In genomic region chr4:105951198-105951597, GRCh38 we compare ENCODE assay signal across 16 cellular contexts. TPM values are rescaled to one million over a fixed set of nuclear protein-coding genes. Genes with fewer than 3 reads are reported as not detected.
DNase-seq lines count a peak whose midpoint lies in the region; ATAC-seq, FAIRE-seq and TF ChIP-seq lines count a peak whose summit lies in the region.
"Had no signal": no experiment of that assay in that cellular context is flagged by ENCODE, and none has a peak within 500 bp of the region (broad histone marks: within the 10 kb centered on the region; RNA-seq: fewer than 3 reads in every experiment).

No MANE protein-coding gene starts in this region.

- TF ChIP-seq EP300 in HepG2 (IDR thresholded peaks at IDR 0.05; ENCODE audit: low read depth in 2 of 2, low read length in 2 of 2): no peak
- TF ChIP-seq EP300 in HepG2 (CRISPR knock-in tag; IDR thresholded peaks at IDR 0.05; ENCODE audit: borderline replicate concordance): no peak

- 39% methylated on average over 3 of the region's 3 CpGs for WGBS in HepG2 (ENCODE audit: low lambda C conversion rate)
- WGBS in right lobe of liver (ENCODE audit: insufficient coverage, low coverage, low lambda C conversion rate, missing lambda C conversion rate): 34% methylated on average over 3 of the region's 3 CpGs

- H3K27ac ChIP-seq in HepG2 (ENCODE audit: extremely low read length, insufficient read depth, low read length) (no peak overlapping the region), right lobe of liver (no peak overlapping the region), upper lobe of right lung (no peak overlapping the region)
- H3K27ac ChIP-seq: foreskin keratinocyte, stomach had no signal

- no peak for TF ChIP-seq RAD21 in HepG2 (CRISPR knock-in tag; IDR thresholded peaks at IDR 0.05)

- DNase-seq in HepG2 (ENCODE audit: low spot score) (no peak), right lobe of liver (no peak), adipocyte (ENCODE audit: low read depth) (peak; percentile 84), fibroblast of the aortic adventitia (ENCODE audit: low read depth) (peak; percentile 68), upper lobe of right lung (no peak), sciatic nerve (ENCODE audit: low spot score) (no peak), LoVo (ENCODE audit: low spot score) (no peak)
- DNase-seq: activated CD4-positive, alpha-beta T cell treated with anti-CD3 and anti-CD28 coated beads, Interleukin-2, amount 50 U/mL, for 4 hours; activated T-cell treated with anti-CD3 and anti-CD28 coated beads, Interleukin-2, amount 50 U/mL, for 72 hours; NCI-H2171 treated with DMSO at 0.1 percent for 48 hours; occipital lobe; SHP77 treated with DMSO at 0.1 percent for 48 hours; stomach had no signal

- no peak overlapping the region for H2AFZ ChIP-seq in HepG2 (ENCODE audit: low read length)

- in situ Hi-C loops in HepG2 (cut with HindIII; ENCODE audit: extremely low pct_ligation_motif_present, low pct_unique_long_range_greater_than_20kb): no loop called here

- H4K20me1 ChIP-seq in HepG2 (ENCODE audit: insufficient read depth, low read length): no peaks in the 10 kb centered on the region

- no peak for ATAC-seq in HepG2
- ATAC-seq in right lobe of liver: no peak
- ATAC-seq in upper lobe of right lung: peak; percentile 65
- no peak for ATAC-seq in GM18519 (IDR thresholded peaks at IDR 0.05; ENCODE audit: low FRiP score, unreplicated experiment)
- ATAC-seq in sciatic nerve: no peak
- ATAC-seq: activated T-cell treated with anti-CD3 and anti-CD28 coated beads, Interleukin-2, amount 50 U/mL, for 72 hours; foreskin keratinocyte had no signal

- H3K4me3 ChIP-seq in HepG2 (replicated peaks in 1 of 3; ENCODE audit: insufficient read depth in 1 of 3, low read depth in 2 of 3, low read length in 3 of 3) (no peak overlapping the region), right lobe of liver (no peak overlapping the region), adipocyte (ENCODE audit: low read length) (no peak overlapping the region), fibroblast of the aortic adventitia (ENCODE audit: low read depth, low read length) (no peak overlapping the region), upper lobe of right lung (no peak overlapping the region)
- H3K4me3 ChIP-seq: stomach had no signal

- H3K9me3 ChIP-seq in HepG2 (ENCODE audit: low read length): no peaks in the 10 kb centered on the region
- no peaks in the 10 kb centered on the region for H3K9me3 ChIP-seq in right lobe of liver
- H3K9me3 ChIP-seq in adipocyte (ENCODE audit: control insufficient read depth, low read length): peaks cover 7% of the 10 kb centered on the region
- H3K9me3 ChIP-seq in upper lobe of right lung: no peaks in the 10 kb centered on the region

- intact Hi-C loops in HepG2 (cut with micrococcal nuclease; ENCODE audit: unreplicated experiment) (no loop called here), right lobe of liver (cut with DNase I) (no loop called here), upper lobe of right lung (cut with DNase I) (no loop called here), sciatic nerve (cut with DNase I) (no loop called here)

- H3K36me3 ChIP-seq in HepG2 (replicated peaks in 1 of 2; ENCODE audit: control insufficient read depth in 1 of 2, insufficient read depth in 2 of 2, low read length in 2 of 2) (no peaks in the 10 kb centered on the region), right lobe of liver (no peaks in the 10 kb centered on the region), adipocyte (ENCODE audit: control insufficient read depth, insufficient read depth, low read length, severe bottlenecking) (no peaks in the 10 kb centered on the region), upper lobe of right lung (no peaks in the 10 kb centered on the region)

- no peak for FAIRE-seq in HepG2 (lab: Jason Lieb, UNC)

- no TSS peak for BruUV-seq in HepG2 (replicated peaks; lab: Mats Ljungman, UMichigan)

- no peaks in the 10 kb centered on the region for H3K79me2 ChIP-seq in HepG2 (ENCODE audit: insufficient read depth, low read length)

- no peak overlapping the region for H3K4me2 ChIP-seq in HepG2 (ENCODE audit: low read depth, low read length)

- POLR2A ChIA-PET in HepG2 (lab: Yijun Ruan, JAX): no interaction called here

- H3K9ac ChIP-seq in HepG2 (ENCODE audit: insufficient read depth, low read depth, low read length) (no peak overlapping the region), adipocyte (ENCODE audit: low read length) (no peak overlapping the region)

- H3K4me1 ChIP-seq in HepG2 (ENCODE audit: insufficient read depth, low read length) (no peaks in the 10 kb centered on the region), right lobe of liver (no peaks in the 10 kb centered on the region), adipocyte (ENCODE audit: control insufficient read depth, insufficient read depth, low read length) (peaks cover 8% of the 10 kb centered on the region), upper lobe of right lung (peaks cover 1% of the 10 kb centered on the region)
- H3K4me1 ChIP-seq: foreskin keratinocyte, stomach had no signal

- TF ChIP-seq POLR2A in HepG2 (IDR thresholded peaks at IDR 0.05; ENCODE audit: insufficient read depth in 1 of 2, low read depth in 2 of 2, low read length in 2 of 2): no peak
- TF ChIP-seq POLR2A in right lobe of liver (IDR thresholded peaks at IDR 0.05): no peak

- TF ChIP-seq CTCF in HepG2 (CRISPR knock-in tag; IDR thresholded peaks at IDR 0.05) (no peak), right lobe of liver (IDR thresholded peaks at IDR 0.05) (no peak), fibroblast of the aortic adventitia (IDR thresholded peaks at IDR 0.05; ENCODE audit: insufficient read depth, low read length) (no peak), upper lobe of right lung (IDR thresholded peaks at IDR 0.05) (no peak)

- CTCF ChIA-PET in HepG2 (lab: Yijun Ruan, JAX; ENCODE audit: low intra/inter-chr PET ratio, low total read pairs): no interaction called here

- H3K27me3 ChIP-seq in HepG2 (ENCODE audit: control insufficient read depth in 1 of 2, insufficient read depth in 2 of 2, low read length in 2 of 2) (no peaks in the 10 kb centered on the region), right lobe of liver (no peaks in the 10 kb centered on the region), adipocyte (replicated peaks; ENCODE audit: control insufficient read depth, insufficient read depth, low read length) (no peaks in the 10 kb centered on the region), upper lobe of right lung (no peaks in the 10 kb centered on the region)
- H3K27me3 ChIP-seq: foreskin keratinocyte, stomach had no signal

TF ChIP-seq in HepG2, 621 proteins besides CTCF, POLR2A, EP300 and RAD21 (continues in another document):
- no peak for TF ChIP-seq DZIP1 (CRISPR knock-in tag; IDR thresholded peaks at IDR 0.05)
- peak; percentile 98 for TF ChIP-seq CEBPB (IDR thresholded peaks at IDR 0.05; ENCODE audit: borderline replicate concordance, low read depth, low read length)
- no peak for TF ChIP-seq ZNF264 (CRISPR knock-in tag; IDR thresholded peaks at IDR 0.05)
- no peak for TF ChIP-seq TBX2 (CRISPR knock-in tag; IDR thresholded peaks at IDR 0.05; ENCODE audit: borderline replicate concordance)
- no peak for TF ChIP-seq ZNF350 (CRISPR knock-in tag; IDR thresholded peaks at IDR 0.05; ENCODE audit: borderline replicate concordance, low read depth)
- TF ChIP-seq RARA (CRISPR knock-in tag; IDR thresholded peaks at IDR 0.05): no peak

RNA-seq across cellular contexts. Expression of gene NPNT, which starts 55.9 kb away (rescaled TPM):
- 10.0 and 19.1 TPM in 2 replicates for total RNA-seq in HepG2 (2016; rRNA removed; fragmentation: Illumina TruSeq; extraction: Trizol)
- total RNA-seq in HepG2 (2016; cell fraction: cytosol; rRNA removed; fragmentation: Illumina TruSeq; extraction: Trizol; ENCODE audit: low read depth): 3.6 and 3.7 TPM in 2 replicates
- 8.4 and 18.3 TPM in 2 replicates for total RNA-seq in HepG2 (2016; cell fraction: insoluble cytoplasmic fraction; rRNA removed; fragmentation: Illumina TruSeq; extraction: Trizol)
- 5.4 and 7.5 TPM in 2 replicates for total RNA-seq in HepG2 (2016; cell fraction: membrane; rRNA removed; fragmentation: Illumina TruSeq; extraction: Trizol)
- total RNA-seq in HepG2 (2016; cell fraction: nucleus; rRNA removed; fragmentation: Illumina TruSeq; extraction: Trizol): 19.8 and 26.9 TPM in 2 replicates
- 0.64 and 1.1 TPM in 2 replicates for polyA plus RNA-seq in HepG2 (2011; rRNA removed)
- 0.42 and 1.1 TPM in 2 replicates for polyA plus RNA-seq in HepG2 (2011; cell fraction: cytosol; rRNA removed)
- 0.85 and 1.2 TPM in 2 replicates for polyA plus RNA-seq in HepG2 (2011; cell fraction: nucleus; rRNA removed)
- polyA plus RNA-seq in HepG2 (2012): 3.9 and 4.1 TPM in 2 replicates
- polyA plus RNA-seq in HepG2 (2016; cell fraction: cytosol; fragmentation: Illumina TruSeq; extraction: Trizol; ENCODE audit: low read depth): 1.1 and 1.8 TPM in 2 replicates
- 8.9 and 9.3 TPM in 2 replicates for polyA plus RNA-seq in HepG2 (2016; cell fraction: insoluble cytoplasmic fraction; fragmentation: Illumina TruSeq; extraction: Trizol; ENCODE audit: low read depth)
- polyA plus RNA-seq in HepG2 (2016; cell fraction: membrane; fragmentation: Illumina TruSeq; extraction: Trizol; ENCODE audit: low read depth): 3.7 and 4.0 TPM in 2 replicates
- polyA plus RNA-seq in HepG2 (2016; cell fraction: nucleus; fragmentation: Illumina TruSeq; extraction: Trizol; ENCODE audit: insufficient read depth, low read depth): 37.4 and 38.0 TPM in 2 replicates
- polyA minus RNA-seq in HepG2 (2011; rRNA and poly(A)+ RNA removed; ENCODE audit: low replicate concordance): 0.76 TPM in 1 of 2 replicates, not detected in the other
- 0.59 and 0.70 TPM in 2 replicates for polyA minus RNA-seq in HepG2 (2011; cell fraction: cytosol; rRNA and poly(A)+ RNA removed)
- polyA minus RNA-seq in HepG2 (2011; cell fraction: nucleus; rRNA and poly(A)+ RNA removed): 1.5 and 4.0 TPM in 2 replicates
- total RNA-seq in right lobe of liver: 1 to 10 TPM in 4 of 6 experiments, under 1 TPM in 2; 0.71 to 1.7 (median 1.1) TPM
- not detected in 2 replicates for total RNA-seq in fibroblast of the aortic adventitia (ENCODE audit: low replicate concordance)
- 263 TPM for total RNA-seq in upper lobe of right lung
- 39.4 TPM for total RNA-seq in sciatic nerve
- polyA plus RNA-seq: AG04450 had no signal

Comparison
In these comparisons a context has a peak if more than half of its experiments do, and no peak if none do; other contexts are left out.
1. DNase-seq: peak in adipocyte (single experiment) and fibroblast of the aortic adventitia (single experiment); none in HepG2 (single experiment), right lobe of liver (0 of 3), upper lobe of right lung (single experiment), sciatic nerve (single experiment) and LoVo (single experiment).